ENCODE assay signal across 8 cellular contexts in the genomic region with DNA sequence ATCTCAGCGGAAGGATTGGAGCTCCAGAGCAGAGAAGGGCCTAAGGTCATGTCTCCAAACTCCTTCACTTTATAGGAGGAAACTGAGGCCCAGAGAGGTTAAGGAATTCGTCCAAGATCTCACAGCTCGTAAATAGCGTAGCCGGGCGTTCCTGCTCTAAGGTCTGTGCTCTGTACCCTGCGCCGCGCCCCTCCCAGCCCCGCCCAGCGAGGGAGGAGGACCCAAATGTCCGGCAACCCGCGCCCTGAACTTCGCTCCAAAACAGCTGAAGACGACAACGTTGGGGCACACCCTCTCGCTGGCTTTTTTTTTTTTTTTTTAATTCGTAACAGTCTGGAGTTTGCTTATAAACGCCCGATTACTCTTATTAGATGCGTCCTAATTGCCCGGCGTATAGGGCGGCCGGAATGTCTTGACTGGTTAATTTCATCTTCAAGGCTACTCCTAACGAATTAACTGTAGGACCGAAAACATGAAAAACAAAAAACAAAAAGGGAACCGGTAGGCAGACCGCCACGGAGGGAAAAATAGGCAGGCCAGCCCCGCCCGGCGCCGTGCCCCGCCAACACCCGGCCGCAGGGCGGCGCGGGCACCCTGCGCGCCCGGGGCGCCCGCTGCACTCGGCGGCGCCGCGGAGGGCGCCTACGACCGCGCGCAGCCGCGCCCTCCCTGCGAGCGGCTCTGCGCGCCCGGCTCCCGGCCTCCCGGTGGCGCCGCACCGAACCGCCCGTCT. TPM values are rescaled to one million over a fixed set of nuclear protein-coding genes. Genes with fewer than 3 reads are reported as not detected.
A peak's percentile ranks its signal among the peaks of the same experiment; 100 is the strongest.
DNase-seq lines count a peak whose midpoint lies in the region; ATAC-seq, FAIRE-seq and TF ChIP-seq lines count a peak whose summit lies in the region.

No MANE protein-coding gene starts in this region.

- peak overlapping the region; percentile 96 for H3K27ac Mint-ChIP-seq in activated CD8-positive, alpha-beta memory T cell treated with anti-CD3 and anti-CD28 coated beads, Interleukin-2, amount 10 ng/mL, durations not matched to agents 7 days and 5 days

- BruUV-seq in endothelial cell of umbilical vein (replicated peaks; lab: Mats Ljungman, UMichigan) = TSS peak; percentile 0

- peak overlapping the region; percentile 94 to 99 (median 98) for H3K27ac ChIP-seq in BLaER1 treated with 17β-estradiol and CSF1 and Interleukin-3, amounts not matched to agents 10 nM and 100 nM
- peak overlapping the region; percentile 95 for H3K27ac ChIP-seq in endothelial cell of umbilical vein (ENCODE audit: insufficient read depth, low read depth, low read length)

- DNase-seq in GM19239 (ENCODE audit: insufficient read length, low spot score) (peak; percentile 39), NCI-H748 treated with DMSO at 0.1 percent for 48 hours (lab: John Stamatoyannopoulos, UW) (peak; percentile 32), endothelial cell of umbilical vein (ENCODE audit: low read depth, low spot score) (peak; percentile 78), midbrain (lab: John Stamatoyannopoulos, UW) (peak; percentile 40)
- peak; percentile 91 for DNase-seq in activated CD8-positive, alpha-beta memory T cell treated with anti-CD3 and anti-CD28 coated beads, Interleukin-2, amount 10 ng/mL, durations not matched to agents 7 days and 5 days
- peak; percentile 85 for DNase-seq in stimulated activated naive CD8-positive, alpha-beta T cell treated with anti-CD3 and anti-CD28 coated beads, Interleukin-15, Interleukin-2, amounts not matched to agents 100 U/mL and 50 U/mL, for 24 hours

- no peaks in the 10 kb centered on the region for H3K27me3 Mint-ChIP-seq in activated CD8-positive, alpha-beta memory T cell treated with anti-CD3 and anti-CD28 coated beads, Interleukin-2, amount 10 ng/mL, durations not matched to agents 7 days and 5 days

- peaks cover 31 to 39% (median 36%) of the 10 kb centered on the region in 11 experiments for H4K20me1 ChIP-seq in BLaER1 treated with 17β-estradiol and CSF1 and Interleukin-3, amounts not matched to agents 10 nM and 100 nM
- no peaks in the 10 kb centered on the region for H4K20me1 ChIP-seq in endothelial cell of umbilical vein (replicated peaks; ENCODE audit: control insufficient read depth, extremely low read depth, insufficient read depth, low read length)

- TF ChIP-seq CTCF in endothelial cell of umbilical vein (IDR thresholded peaks at IDR 0.05; ENCODE audit: extremely low read depth in 1 of 2, insufficient read depth in 1 of 2, low read depth in 1 of 2, low read length in 2 of 2) = peak in 1 of 2 donors; percentile 13

- CTCF ChIA-PET in activated CD8-positive, alpha-beta memory T cell treated with anti-CD3 and anti-CD28 coated beads, Interleukin-2, amount 10 ng/mL, durations not matched to agents 7 days and 5 days (lab: Charles Lee) = interaction anchor here (0.7 to 3.5 kb wide), 16 partner anchors 10 to 708 kb away, joined by 3 to 14 read pairs (median 4); no protein-coding TSS in a partner anchor
- CTCF ChIA-PET in endothelial cell of umbilical vein (lab: Charles Lee) = interaction anchor here (0.6 to 2.1 kb wide), 13 partner anchors 30 to 708 kb away, joined by 3 to 11 read pairs (median 4); no protein-coding TSS in a partner anchor

- H3K9me3 ChIP-seq in BLaER1 treated with 17β-estradiol and CSF1 and Interleukin-3, amounts not matched to agents 10 nM and 100 nM (replicated peaks in 1 of 11) = peaks cover 0 to 19% (median 0%) of the 10 kb centered on the region in 11 experiments; a peak in 5 of 22 replicates
- no peaks in the 10 kb centered on the region for H3K9me3 ChIP-seq in endothelial cell of umbilical vein (replicated peaks; ENCODE audit: control insufficient read depth, insufficient read depth, low read length)

- H3K36me3 ChIP-seq in BLaER1 treated with 17β-estradiol and CSF1 and Interleukin-3, amounts not matched to agents 10 nM and 100 nM = peaks cover 0 to 30% (median 26%) of the 10 kb centered on the region in 11 experiments; a peak in 16 of 22 replicates
- no peaks in the 10 kb centered on the region for H3K36me3 ChIP-seq in endothelial cell of umbilical vein (ENCODE audit: control insufficient read depth in 2 of 2, extremely low read depth in 1 of 2, insufficient read depth in 2 of 2, low read length in 2 of 2)

- peak; percentile 6 for TF ChIP-seq POLR2A in endothelial cell of umbilical vein (IDR thresholded peaks at IDR 0.05; ENCODE audit: low read depth, low read length)

- peaks cover 27% of the 10 kb centered on the region for H3K4me1 Mint-ChIP-seq in activated CD8-positive, alpha-beta memory T cell treated with anti-CD3 and anti-CD28 coated beads, Interleukin-2, amount 10 ng/mL, durations not matched to agents 7 days and 5 days

- intact Hi-C loops in endothelial cell of umbilical vein (cut with micrococcal nuclease) = loop anchor here (1.0 to 2.0 kb wide), 10 partner anchors 25 to 620 kb away; partner anchors contain the start of genes BABAM2, MRPL33 and RBKS

- H3K27me3 ChIP-seq in BLaER1 treated with 17β-estradiol and CSF1 and Interleukin-3, amounts not matched to agents 10 nM and 100 nM = peaks cover 0 to 26% (median 7%) of the 10 kb centered on the region in 11 experiments; a peak in 8 of 22 replicates
- H3K27me3 ChIP-seq in endothelial cell of umbilical vein (ENCODE audit: control insufficient read depth in 2 of 2, insufficient read depth in 2 of 2, low read length in 2 of 2) = no peaks in the 10 kb centered on the region

- peak overlapping the region; percentile 94 to 100 (median 98) for H3K9ac ChIP-seq in BLaER1 treated with 17β-estradiol and CSF1 and Interleukin-3, amounts not matched to agents 10 nM and 100 nM
- peak overlapping the region; percentile 99 for H3K9ac ChIP-seq in endothelial cell of umbilical vein (replicated peaks; ENCODE audit: extremely low read depth, insufficient read depth, low read length)

- ATAC-seq in HG03354 (IDR thresholded peaks at IDR 0.05; ENCODE audit: poor library complexity, severe bottlenecking, unreplicated experiment) = peak; percentile 39
- peak; percentile 41 for ATAC-seq in activated CD8-positive, alpha-beta memory T cell treated with anti-CD3 and anti-CD28 coated beads, Interleukin-2, amount 10 ng/mL, durations not matched to agents 7 days and 5 days
- ATAC-seq in stimulated activated naive CD8-positive, alpha-beta T cell treated with anti-CD3 and anti-CD28 coated beads, Interleukin-15, Interleukin-2, amounts not matched to agents 100 U/mL and 50 U/mL, for 24 hours = peak; percentile 33

- POLR2A ChIA-PET in endothelial cell of umbilical vein (lab: Charles Lee) = interaction anchor here (0.6 to 1.6 kb wide), 16 partner anchors 11 to 668 kb away, joined by 3 to 8 read pairs (median 4); no protein-coding TSS in a partner anchor

- dilution Hi-C loops in endothelial cell of umbilical vein (cut with MboI; ENCODE audit: extremely low pct_ligation_motif_present, low sequenced_read_pairs) = no loop called here

- H3K4me2 ChIP-seq in BLaER1 treated with 17β-estradiol and CSF1 and Interleukin-3, amounts not matched to agents 10 nM and 100 nM = peak overlapping the region; percentile 83 to 99 (median 98)
- H3K4me2 ChIP-seq in endothelial cell of umbilical vein (ENCODE audit: insufficient read depth, low read length) = peak overlapping the region; percentile 87

- peaks cover 9% of the 10 kb centered on the region for H3K36me3 Mint-ChIP-seq in activated CD8-positive, alpha-beta memory T cell treated with anti-CD3 and anti-CD28 coated beads, Interleukin-2, amount 10 ng/mL, durations not matched to agents 7 days and 5 days

- H3K79me2 ChIP-seq in endothelial cell of umbilical vein (ENCODE audit: control insufficient read depth, insufficient read depth, low read length) = peaks cover 38% of the 10 kb centered on the region

- no peaks in the 10 kb centered on the region for H3K9me3 Mint-ChIP-seq in activated CD8-positive, alpha-beta memory T cell treated with anti-CD3 and anti-CD28 coated beads, Interleukin-2, amount 10 ng/mL, durations not matched to agents 7 days and 5 days (ENCODE audit: low read depth)

- H3K9me1 ChIP-seq in endothelial cell of umbilical vein (replicated peaks; ENCODE audit: control insufficient read depth, extremely low read depth, insufficient read depth, low read length) = no peaks in the 10 kb centered on the region

- peak overlapping the region; percentile 90 to 100 (median 96) for H3K4me3 ChIP-seq in BLaER1 treated with 17β-estradiol and CSF1 and Interleukin-3, amounts not matched to agents 10 nM and 100 nM
- H3K4me3 ChIP-seq in endothelial cell of umbilical vein (replicated peaks in 1 of 3; ENCODE audit: insufficient read depth in 1 of 3, low read depth in 1 of 3, low read length in 3 of 3) = peak overlapping the region; percentile 47 to 77 (median 75)

- H3K4me3 Mint-ChIP-seq in activated CD8-positive, alpha-beta memory T cell treated with anti-CD3 and anti-CD28 coated beads, Interleukin-2, amount 10 ng/mL, durations not matched to agents 7 days and 5 days = peak overlapping the region; percentile 87

- H3K4me1 ChIP-seq in BLaER1 treated with 17β-estradiol and CSF1 and Interleukin-3, amounts not matched to agents 10 nM and 100 nM = peaks cover 15 to 41% (median 29%) of the 10 kb centered on the region in 10 experiments
- H3K4me1 ChIP-seq in endothelial cell of umbilical vein (ENCODE audit: control insufficient read depth, extremely low read depth, insufficient read depth, low read length) = peaks cover 34% of the 10 kb centered on the region

- H2AFZ ChIP-seq in endothelial cell of umbilical vein (ENCODE audit: low read depth, low read length) = peak overlapping the region; percentile 2

- FAIRE-seq in GM19239 (lab: Jason Lieb, UNC) (no peak), endothelial cell of umbilical vein (lab: Jason Lieb, UNC) (peak; percentile 57)

TF ChIP-seq in endothelial cell of umbilical vein, 7 proteins besides CTCF, POLR2A, EP300 and RAD21 (continues in another document):
- TF ChIP-seq POLR2AphosphoS5 (IDR thresholded peaks at IDR 0.05; ENCODE audit: insufficient read depth, low read depth, low read length) (no peak), MYC (IDR thresholded peaks at IDR 0.05; ENCODE audit: low read depth, low read length) (no peak), JUN (IDR thresholded peaks at IDR 0.05; ENCODE audit: borderline replicate concordance, insufficient read depth, insufficient read length, low read depth) (no peak)

RNA-seq across cellular contexts. Expression of gene FOSL2, which starts 0.9 kb away (rescaled TPM):
- total RNA-seq in activated CD8-positive, alpha-beta memory T cell treated with anti-CD3 and anti-CD28 coated beads, Interleukin-2, amount 10 ng/mL, durations not matched to agents 7 days and 5 days = 10 to 100 TPM; 56.2 to 75.7 TPM
- total RNA-seq in endothelial cell of umbilical vein = 83.7 and 85.3 TPM in 2 replicates
- 43.9 and 45.2 TPM in 2 replicates for polyA plus RNA-seq in endothelial cell of umbilical vein
- polyA plus RNA-seq in endothelial cell of umbilical vein (2011; cell fraction: cytosol; rRNA removed) = 36.0 and 46.5 TPM in 2 replicates
- 94.5 and 112 TPM in 2 replicates for polyA plus RNA-seq in endothelial cell of umbilical vein (2011; cell fraction: nucleus; rRNA removed)
- 45.7 and 56.4 TPM in 2 replicates for polyA plus RNA-seq in endothelial cell of umbilical vein (2012)
- 94.9 and 98.0 TPM in 2 replicates for polyA minus RNA-seq in endothelial cell of umbilical vein
- polyA minus RNA-seq in endothelial cell of umbilical vein (2011; cell fraction: cytosol; rRNA and poly(A)+ RNA removed) = 59.2 TPM
- polyA minus RNA-seq in endothelial cell of umbilical vein (2011; cell fraction: nucleus; rRNA and poly(A)+ RNA removed) = 84.0 and 105 TPM in 2 replicates

Comparison
In these comparisons a context has a peak if more than half of its experiments do, and no peak if none do; other contexts are left out.
1. Peak in every context shown above with its lines: DNase-seq, ATAC-seq, H3K4me3 ChIP-seq and H3K27ac ChIP-seq.
2. DNase-seq: peak in every context shown above with its lines; median percentile 91 in activated CD8-positive, alpha-beta memory T cell treated with anti-CD3 and anti-CD28 coated beads, Interleukin-2, amount 10 ng/mL, durations not matched to agents 7 days and 5 days; 85 in stimulated activated naive CD8-positive, alpha-beta T cell treated with anti-CD3 and anti-CD28 coated beads, Interleukin-15, Interleukin-2, amounts not matched to agents 100 U/mL and 50 U/mL, for 24 hours; 78 in endothelial cell of umbilical vein; 40 in midbrain; 39 in GM19239; 32 in NCI-H748 treated with DMSO at 0.1 percent for 48 hours.